Comparison of ENCODE assay signal across 9 cellular contexts in the genomic region with DNA sequence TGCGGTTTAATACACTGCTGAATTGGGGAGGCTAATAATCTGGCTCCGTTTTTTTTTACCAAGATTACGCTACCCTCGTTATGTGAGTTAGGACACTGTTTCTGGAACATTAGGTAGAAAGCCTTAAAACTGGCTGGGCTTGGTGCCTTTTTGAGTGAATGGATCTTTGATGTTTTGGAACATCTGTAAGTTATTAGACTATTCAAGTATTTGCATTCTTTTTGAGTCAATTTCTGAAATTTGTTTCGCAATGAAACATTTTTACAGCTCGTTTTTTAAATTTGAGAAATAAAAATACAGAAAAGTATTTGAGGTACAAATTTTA.
DNase-seq lines count a peak whose midpoint lies in the region; ATAC-seq and TF ChIP-seq lines count a peak whose summit lies in the region.
"Had no signal": no experiment of that assay in that cellular context is flagged by ENCODE, and none has a peak within 500 bp of the region (broad histone marks: within the 10 kb centered on the region; RNA-seq: fewer than 3 reads in every experiment).

No MANE protein-coding gene starts in this region.

- H3K79me2 ChIP-seq in hepatocyte, result no peaks in the 10 kb centered on the region

- peak overlapping the region; percentile 70 for H2AFZ ChIP-seq in hepatocyte

- 76% methylated on average over 6 of the region's 6 CpGs for WGBS in hepatocyte (ENCODE audit: low lambda C conversion rate, missing lambda C conversion rate)

- H3K4me3 ChIP-seq in hepatocyte, result no peak overlapping the region

- H3K9me3 Mint-ChIP-seq in activated CD4-positive, alpha-beta T cell treated with anti-CD3 and anti-CD28 coated beads for 36 hours (ENCODE audit: low read depth), result no peaks in the 10 kb centered on the region

- peaks cover 16% of the 10 kb centered on the region for H3K4me1 Mint-ChIP-seq in activated CD4-positive, alpha-beta T cell treated with anti-CD3 and anti-CD28 coated beads for 36 hours
- peaks cover 9% of the 10 kb centered on the region for H3K4me1 Mint-ChIP-seq in T-helper 17 cell

- H3K36me3 ChIP-seq in hepatocyte (replicated peaks; ENCODE audit: insufficient read depth, low read depth), result no peaks in the 10 kb centered on the region

- H3K9me3 ChIP-seq in T-helper 17 cell (ENCODE audit: control insufficient read depth, low read length, poor library complexity, severe bottlenecking), result no peaks in the 10 kb centered on the region
- no peaks in the 10 kb centered on the region for H3K9me3 ChIP-seq in hepatocyte (ENCODE audit: low read depth)

- H3K27me3 ChIP-seq in hepatocyte, result no peaks in the 10 kb centered on the region

- no peaks in the 10 kb centered on the region for H3K9me2 ChIP-seq in hepatocyte (replicated peaks; ENCODE audit: insufficient read depth)

- intact Hi-C loops in activated CD4-positive, alpha-beta T cell treated with anti-CD3 and anti-CD28 coated beads for 36 hours (cut with DNase I, micrococcal nuclease), result loop anchor here (1.0 to 10.0 kb wide), 11 partner anchors 49 to 414 kb away; a partner anchor contains a TSS

- DNase-seq in activated CD4-positive, alpha-beta T cell treated with anti-CD3 and anti-CD28 coated beads for 36 hours, result no peak
- no peak for DNase-seq in activated CD4-positive, alpha-beta T cell treated with anti-CD3 and anti-CD28 coated beads for 4 hours
- DNase-seq in T-helper 17 cell, result no peak
- DNase-seq in hepatocyte (ENCODE audit: low spot score), result no peak
- peak; percentile 56 for DNase-seq in stromal cell of bone marrow (ENCODE audit: low read depth)
- DNase-seq in GM13977 (ENCODE audit: low spot score), result no peak
- DNase-seq: left cardiac atrium had no signal

- H3K4me3 Mint-ChIP-seq in activated CD4-positive, alpha-beta T cell treated with anti-CD3 and anti-CD28 coated beads for 36 hours, result peak overlapping the region; percentile 86
- H3K4me3 Mint-ChIP-seq in T-helper 17 cell, result peak overlapping the region; percentile 97

- POLR2A ChIA-PET in activated CD4-positive, alpha-beta T cell treated with anti-CD3 and anti-CD28 coated beads for 36 hours (lab: Charles Lee), result no interaction called here

- no peak for ATAC-seq in activated CD4-positive, alpha-beta T cell treated with anti-CD3 and anti-CD28 coated beads for 36 hours
- ATAC-seq in T-helper 17 cell, result no peak
- ATAC-seq in HG03135 (IDR thresholded peaks at IDR 0.05; ENCODE audit: unreplicated experiment), result no peak
- no peak for ATAC-seq in GM19351 (IDR thresholded peaks at IDR 0.05; ENCODE audit: unreplicated experiment)

- H3K27ac ChIP-seq in hepatocyte, result peak overlapping the region; percentile 93

- peaks cover 16% of the 10 kb centered on the region for H3K36me3 Mint-ChIP-seq in activated CD4-positive, alpha-beta T cell treated with anti-CD3 and anti-CD28 coated beads for 36 hours (ENCODE audit: low read depth)
- H3K36me3 Mint-ChIP-seq in T-helper 17 cell (ENCODE audit: low read depth), result peaks cover 4% of the 10 kb centered on the region

- in situ Hi-C loops in GM13977 (cut with MboI; ENCODE audit: low pct_unique_long_range_greater_than_20kb, low sequenced_read_pairs, unreplicated experiment), result no loop called here

- H3K4me1 ChIP-seq in hepatocyte (ENCODE audit: insufficient read depth), result peaks cover 11% of the 10 kb centered on the region

- H3K27me3 Mint-ChIP-seq in activated CD4-positive, alpha-beta T cell treated with anti-CD3 and anti-CD28 coated beads for 36 hours, result no peaks in the 10 kb centered on the region
- H3K27me3 Mint-ChIP-seq in T-helper 17 cell, result no peaks in the 10 kb centered on the region

- CTCF ChIA-PET in activated CD4-positive, alpha-beta T cell treated with anti-CD3 and anti-CD28 coated beads for 36 hours (lab: Charles Lee), result interaction anchor here (0.9 kb wide), 1 partner anchor 52 kb away, joined by 4 read pairs; no protein-coding TSS in a partner anchor

- H3K27ac Mint-ChIP-seq in activated CD4-positive, alpha-beta T cell treated with anti-CD3 and anti-CD28 coated beads for 36 hours, result peak overlapping the region; percentile 99
- H3K27ac Mint-ChIP-seq in T-helper 17 cell, result peak overlapping the region; percentile 95

- H3K4me2 ChIP-seq in hepatocyte, result peak overlapping the region; percentile 78

- TF ChIP-seq CTCF in hepatocyte (IDR thresholded peaks at IDR 0.05; ENCODE audit: poor library complexity), result no peak
- TF ChIP-seq CTCF in GM13977 (IDR thresholded peaks at IDR 0.05; ENCODE audit: extremely low read depth, insufficient read depth, missing control alignments), result no peak

- H4K20me1 ChIP-seq in hepatocyte (ENCODE audit: insufficient read depth, poor library complexity, severe bottlenecking), result no peaks in the 10 kb centered on the region
